ENCODE assay signal across 15 cellular contexts in the genomic region with DNA sequence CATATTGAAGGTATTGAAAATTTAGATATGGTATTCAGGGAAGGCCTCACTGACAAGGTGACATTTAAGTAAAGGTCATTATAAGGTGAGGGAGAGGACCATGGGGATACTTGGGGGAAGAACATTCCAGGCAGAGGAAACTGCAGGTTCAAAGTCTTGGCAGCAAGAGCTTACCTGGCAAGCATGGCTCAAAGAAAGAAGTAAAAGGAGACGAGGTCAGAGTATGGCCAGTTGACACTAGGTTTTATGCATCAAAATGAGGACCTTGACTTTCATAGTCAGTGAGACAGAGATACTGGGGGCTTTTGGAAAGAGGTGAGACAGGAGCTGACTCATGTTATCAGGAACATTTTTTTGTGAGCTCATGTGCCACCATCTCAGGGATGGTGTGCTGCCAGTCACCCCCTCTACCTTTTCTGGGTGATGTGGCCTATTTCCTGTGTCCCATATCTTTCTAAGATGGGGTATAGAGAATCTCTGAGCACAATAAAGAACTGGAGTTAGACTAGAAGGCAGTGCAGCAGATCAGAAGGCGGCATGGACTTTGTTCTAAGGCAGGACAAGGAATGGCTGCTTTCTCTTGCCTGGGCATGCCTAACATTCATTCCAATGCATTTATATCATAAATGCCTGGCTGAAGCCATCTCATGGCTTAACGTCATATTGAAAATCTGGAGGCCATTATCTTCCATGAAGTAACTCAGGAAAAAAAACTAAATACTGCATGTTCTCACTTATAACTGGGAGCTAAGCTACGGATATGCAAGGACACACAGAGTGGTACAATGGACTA.
"Had no signal": no experiment of that assay in that cellular context is flagged by ENCODE, and none has a peak within 500 bp of the region (broad histone marks: within the 10 kb centered on the region; RNA-seq: fewer than 3 reads in every experiment).

No MANE protein-coding gene starts in this region.

- H3K9me3 Mint-ChIP-seq: naive thymus-derived CD4-positive, alpha-beta T cell; T-cell had no signal

- H3K4me3 ChIP-seq: esophagus muscularis mucosa, gastrocnemius medialis, ovary, sigmoid colon, thyroid gland, uterus had no signal

- H3K36me3 ChIP-seq: esophagus muscularis mucosa, gastrocnemius medialis, ovary, sigmoid colon, thyroid gland, uterus had no signal

- H3K27me3 Mint-ChIP-seq: T-cell had no signal

- H3K9me3 ChIP-seq: esophagus muscularis mucosa, gastrocnemius medialis, ovary, sigmoid colon, thyroid gland, uterus had no signal

- H3K36me3 Mint-ChIP-seq: naive thymus-derived CD4-positive, alpha-beta T cell; T-cell had no signal

- ATAC-seq: activated CD4-positive, CD25-positive, alpha-beta regulatory T cell treated with anti-CD3 and anti-CD28 coated beads, Interleukin-2, amount 50 U/mL, for 24 hours; gastrocnemius medialis; left lobe of liver; naive thymus-derived CD4-positive, alpha-beta T cell; T-cell had no signal

- H3K4me1 Mint-ChIP-seq: naive thymus-derived CD4-positive, alpha-beta T cell; T-cell had no signal

- H3K4me1 ChIP-seq: gastrocnemius medialis, thyroid gland, uterus had no signal

- H3K27ac Mint-ChIP-seq: naive thymus-derived CD4-positive, alpha-beta T cell; T-cell had no signal

- H3K27me3 ChIP-seq: esophagus muscularis mucosa, gastrocnemius medialis, ovary, sigmoid colon, thyroid gland, uterus had no signal

- H3K4me3 Mint-ChIP-seq: naive thymus-derived CD4-positive, alpha-beta T cell; T-cell had no signal

- DNase-seq: activated CD4-positive, alpha-beta T cell treated with anti-CD3 and anti-CD28 coated beads, Interleukin-2, amount 50 U/mL, for 1 hour; activated naive CD4-positive, alpha-beta T cell treated with Interleukin-2 at 50 U/mL for 16 hours; activated T-cell treated with anti-CD3 and anti-CD28 coated beads for 4 hours; gastrocnemius medialis; naive thymus-derived CD4-positive, alpha-beta T cell; ovary; sigmoid colon; stimulated activated CD4-positive, alpha-beta T cell treated with anti-CD3 and anti-CD28 coated beads, Interleukin-1b, Interleukin-23, amount 100 ng/mL, for 48 hours; T-cell; T-helper 9 cell; thyroid gland; uterus had no signal
